9 cellular contexts compared by ENCODE assay signal in genomic region chr15:32615871-32616426, GRCh38. TPM values are rescaled to one million over a fixed set of nuclear protein-coding genes. Genes with fewer than 3 reads are reported as not detected.
DNase-seq lines count a peak whose midpoint lies in the region; ATAC-seq and TF ChIP-seq lines count a peak whose summit lies in the region.
"Not testable (repeated sequence)": the region's sequence is repeated elsewhere in the genome, so short reads cannot be mapped to it uniquely, and the experiment has no call there.
"Had no signal": no experiment of that assay in that cellular context is flagged by ENCODE, and none has a peak within 500 bp of the region (broad histone marks: within the 10 kb centered on the region; RNA-seq: fewer than 3 reads in every experiment).

No MANE protein-coding gene starts in this region.

- not testable (repeated sequence) for DNase-seq in RWPE2 (ENCODE audit: low spot score); ascending aorta (ENCODE audit: low spot score in 2 of 2); naive B cell
- peak in 1 of 2 donors; percentile 32 for DNase-seq in foreskin keratinocyte
- peak; percentile 2 to 23 for DNase-seq in stimulated activated naive CD8-positive, alpha-beta T cell treated with anti-CD3 and anti-CD28 coated beads, Interleukin-15, amount 100 ng/mL, for 72 hours

- peaks cover 12% of the 10 kb centered on the region for H3K4me1 ChIP-seq in DOHH2 (ENCODE audit: control insufficient read depth, low read length)
- H3K4me1 ChIP-seq in RWPE2 (ENCODE audit: insufficient read depth, poor library complexity, severe bottlenecking), result peaks cover 20% of the 10 kb centered on the region
- not testable (repeated sequence) for H3K4me1 ChIP-seq in ascending aorta, foreskin keratinocyte

- not testable (repeated sequence) for H3K9me3 Mint-ChIP-seq in naive B cell; stimulated activated naive CD8-positive, alpha-beta T cell treated with anti-CD3 and anti-CD28 coated beads, Interleukin-15, amount 100 ng/mL, for 72 hours

- H3K36me3 Mint-ChIP-seq in naive B cell, result not testable (repeated sequence)

- not testable (repeated sequence) for H3K27me3 Mint-ChIP-seq in naive B cell; stimulated activated naive CD8-positive, alpha-beta T cell treated with anti-CD3 and anti-CD28 coated beads, Interleukin-15, amount 100 ng/mL, for 72 hours

- H3K4me3 ChIP-seq in DOHH2 (ENCODE audit: low read length) (peak overlapping the region; percentile 88), RWPE2 (ENCODE audit: severe bottlenecking) (peak overlapping the region; percentile 83), ascending aorta (peak overlapping the region; percentile 52 to 72)

- peaks cover 61% of the 10 kb centered on the region for H3K79me2 ChIP-seq in DOHH2 (ENCODE audit: control insufficient read depth, low read length)

- peak overlapping the region; percentile 47 to 94 (median 89) for H3K27ac Mint-ChIP-seq in naive B cell
- peak overlapping the region; percentile 98 for H3K27ac Mint-ChIP-seq in stimulated activated naive CD8-positive, alpha-beta T cell treated with anti-CD3 and anti-CD28 coated beads, Interleukin-15, amount 100 ng/mL, for 72 hours

- H3K9me3 ChIP-seq in DOHH2 (ENCODE audit: control insufficient read depth, insufficient read depth, low read length); RWPE2 (ENCODE audit: severe bottlenecking); ascending aorta: not testable (repeated sequence)

- not testable (repeated sequence) for H4K20me1 ChIP-seq in DOHH2 (ENCODE audit: control insufficient read depth, insufficient read depth, low read depth, low read length)

- not testable (repeated sequence) for TF ChIP-seq CTCF in DOHH2 (IDR thresholded peaks at IDR 0.05; ENCODE audit: low read depth, low read length, poor library complexity, severe bottlenecking); RWPE2 (IDR thresholded peaks at IDR 0.05; ENCODE audit: poor library complexity, severe bottlenecking); ascending aorta (IDR thresholded peaks at IDR 0.05); foreskin keratinocyte (conservative IDR thresholded peaks at IDR 0.05)

- H3K4me3 Mint-ChIP-seq in naive B cell, result peak overlapping the region; percentile 82 to 100 (median 96)
- H3K4me3 Mint-ChIP-seq in stimulated activated naive CD8-positive, alpha-beta T cell treated with anti-CD3 and anti-CD28 coated beads, Interleukin-15, amount 100 ng/mL, for 72 hours, result peak overlapping the region; percentile 92 to 93

- H3K4me2 ChIP-seq in DOHH2 (ENCODE audit: low read length), result peak overlapping the region; percentile 69

- H3K27ac ChIP-seq in DOHH2 (ENCODE audit: low read depth, low read length), result peak overlapping the region; percentile 81
- peak overlapping the region; percentile 72 for H3K27ac ChIP-seq in RWPE2 (ENCODE audit: poor library complexity, severe bottlenecking)
- H3K27ac ChIP-seq in ascending aorta, result not testable (repeated sequence)
- peak overlapping the region; percentile 96 for H3K27ac ChIP-seq in foreskin keratinocyte

- not testable (repeated sequence) for H3K27me3 ChIP-seq in DOHH2 (ENCODE audit: control insufficient read depth, low read length); RWPE2 (ENCODE audit: insufficient read depth, poor library complexity, severe bottlenecking); ascending aorta; foreskin keratinocyte

- H3K36me3 ChIP-seq in DOHH2 (ENCODE audit: control insufficient read depth, low read length), result peaks cover 20% of the 10 kb centered on the region
- H3K36me3 ChIP-seq in RWPE2 (ENCODE audit: low read depth), result peaks cover 34% of the 10 kb centered on the region
- not testable (repeated sequence) for H3K36me3 ChIP-seq in ascending aorta

- intact Hi-C loops in ascending aorta (cut with DNase I), result not testable (repeated sequence)

- H3K9me2 ChIP-seq in DOHH2 (replicated peaks; ENCODE audit: control insufficient read depth, low read length), result not testable (repeated sequence)

- H3F3A ChIP-seq in DOHH2 (ENCODE audit: control insufficient read depth, insufficient read depth), result not testable (repeated sequence)

- ATAC-seq in GM21390 (IDR thresholded peaks at IDR 0.05; ENCODE audit: unreplicated experiment) (peak; percentile 12), HG03159 (IDR thresholded peaks at IDR 0.05; ENCODE audit: unreplicated experiment) (peak; percentile 21), RWPE2 (ENCODE audit: low read depth) (peak; percentile 57), foreskin keratinocyte (peak; percentile 3), naive B cell (ENCODE audit: low read depth in 2 of 2) (peak; percentile 2 to 6)
- ATAC-seq in stimulated activated naive CD8-positive, alpha-beta T cell treated with anti-CD3 and anti-CD28 coated beads, Interleukin-15, amount 100 ng/mL, for 72 hours, result peak; percentile 33

- peaks cover 11 to 24% (median 14%) of the 10 kb centered on the region in 3 donors for H3K4me1 Mint-ChIP-seq in naive B cell
- H3K4me1 Mint-ChIP-seq in stimulated activated naive CD8-positive, alpha-beta T cell treated with anti-CD3 and anti-CD28 coated beads, Interleukin-15, amount 100 ng/mL, for 72 hours, result peaks cover 16% of the 10 kb centered on the region

RNA-seq across cellular contexts. Expression of gene ARHGAP11A, which starts 0.6 kb away (rescaled TPM):
- not detected for total RNA-seq in ascending aorta
- 42.5 and 55.4 TPM in 2 replicates for total RNA-seq in foreskin keratinocyte
- 9.3 and 14.0 TPM in 2 replicates for polyA plus RNA-seq in foreskin keratinocyte
- 1 to 10 TPM in 4 of 6 donors, under 1 TPM in 1, not detected in 1; 0.76 to 3.4 (median 1.8) TPM for polyA plus RNA-seq in naive B cell (ENCODE audit: low read depth in 6 of 6)

RNA-seq across cellular contexts. Expression of gene GOLGA8N, which starts 22.7 kb away (rescaled TPM):
- total RNA-seq in ascending aorta (20.6 TPM), foreskin keratinocyte (0.78 and 0.99 TPM in 2 replicates)
- polyA plus RNA-seq in foreskin keratinocyte (0.22 and 0.25 TPM in 2 replicates), naive B cell (ENCODE audit: low read depth in 6 of 6) (under 1 TPM in 3 of 6 donors, not detected in 3; 0.13 to 0.34 (median 0.18) TPM)
- total RNA-seq: G401 had no signal

RNA-seq across cellular contexts. Expression of gene SCG5, which starts 25.6 kb away (rescaled TPM):
- not detected for total RNA-seq in ascending aorta
- 12.3 and 46.3 TPM in 2 replicates for total RNA-seq in foreskin keratinocyte
- 14.9 and 51.3 TPM in 2 replicates for polyA plus RNA-seq in foreskin keratinocyte
- under 1 TPM in 1 of 6 donors, not detected in 5; 0.39 TPM for polyA plus RNA-seq in naive B cell (ENCODE audit: low read depth in 6 of 6)
- total RNA-seq: G401 had no signal

Comparison
In these comparisons a context has a peak if more than half of its experiments do, and no peak if none do; other contexts are left out.
1. ATAC-seq: peak in every context shown above with its lines; median percentile 57 in RWPE2; 33 in stimulated activated naive CD8-positive, alpha-beta T cell treated with anti-CD3 and anti-CD28 coated beads, Interleukin-15, amount 100 ng/mL, for 72 hours; 21 in HG03159; 12 in GM21390; 4 in naive B cell; 3 in foreskin keratinocyte.
2. RNA of gene ARHGAP11A, which starts 0.6 kb away (total RNA-seq): 42.5 to 55.4 TPM in foreskin keratinocyte; not detected in ascending aorta (single experiment); every median in the first group is over 10 times any median in the second.
3. RNA of gene GOLGA8N, which starts 22.7 kb away (total RNA-seq): 20.6 TPM in ascending aorta (single experiment); 0.78 to 0.99 TPM in foreskin keratinocyte; every median in the first group is over 10 times any median in the second.
4. RNA of gene SCG5, which starts 25.6 kb away (total RNA-seq): 12.3 to 46.3 TPM in foreskin keratinocyte; not detected in ascending aorta (single experiment); every median in the first group is over 10 times any median in the second.
5. Peak in every context shown above with its lines, with median percentiles within 50 percentile points of each other: H3K4me3 ChIP-seq.